Comparison of ENCODE assay signal across 27 cellular contexts in genomic region chr12:33795536-33795935, GRCh38.
DNase-seq lines count a peak whose midpoint lies in the region; ATAC-seq, FAIRE-seq and TF ChIP-seq lines count a peak whose summit lies in the region.
"Had no signal": no experiment of that assay in that cellular context is flagged by ENCODE, and none has a peak within 500 bp of the region (broad histone marks: within the 10 kb centered on the region; RNA-seq: fewer than 3 reads in every experiment).

No MANE protein-coding gene starts in this region.

- H3K9me1 ChIP-seq in keratinocyte (ENCODE audit: control insufficient read depth, extremely low read depth, insufficient read depth, low read length) = no peaks in the 10 kb centered on the region

- H3K4me1 Mint-ChIP-seq in MCF 10A (ENCODE audit: insufficient read depth, unreplicated experiment) = no peaks in the 10 kb centered on the region
- peaks cover 9% of the 10 kb centered on the region for H3K4me1 Mint-ChIP-seq in WTC11
- H3K4me1 Mint-ChIP-seq: activated B cell treated with CpG ODN at 0.5 μM for 24 hours; activated naive CD8-positive, alpha-beta T cell treated with anti-CD3 and anti-CD28 coated beads, Interleukin-2, amount 10 ng/mL, durations not matched to agents 7 days and 5 days; neural crest cell; stimulated activated memory B cell treated with anti-CD40 and anti-IgM and Interleukin-4, amounts not matched to agents 10 μg/mL and 1 μg/mL and 100 μg/mL, for 72 hours had no signal

- CTCF ChIA-PET in mammary epithelial cell (lab: Charles Lee; ENCODE audit: low non-redundant PET) = no interaction called here
- CTCF ChIA-PET in MCF 10A (lab: Yijun Ruan, JAX) = no interaction called here
- CTCF ChIA-PET in WTC11 (lab: Charles Lee) = no interaction called here

- 0% methylated on average over 3 of the region's 3 CpGs for WGBS in mammary epithelial cell (ENCODE audit: low coverage, missing lambda C conversion rate)

- in situ Hi-C loops in mammary epithelial cell (cut with MboI; ENCODE audit: low sequenced_read_pairs in 2 of 2) = loop anchor here in 1 of 2 donors (25.0 kb wide), 1 partner anchor 1033 kb away; the partner anchor contains the start of gene YARS2

- H3K27ac Mint-ChIP-seq in MCF 10A (ENCODE audit: low read depth, unreplicated experiment) (no peak overlapping the region), WTC11 (no peak overlapping the region)
- H3K27ac Mint-ChIP-seq: activated B cell treated with CpG ODN at 0.5 μM for 24 hours; activated naive CD8-positive, alpha-beta T cell treated with anti-CD3 and anti-CD28 coated beads, Interleukin-2, amount 10 ng/mL, durations not matched to agents 7 days and 5 days; progenitor cell of endocrine pancreas; stimulated activated memory B cell treated with anti-CD40 and anti-IgM and Interleukin-4, amounts not matched to agents 10 μg/mL and 1 μg/mL and 100 μg/mL, for 72 hours; T-helper 2 cell treated with Interferon-gamma antibody and Interleukin-4, amounts not matched to agents 5 μg/mL and 100 μg/mL, for 36 hours had no signal

- intact Hi-C loops in mammary epithelial cell (cut with micrococcal nuclease) = no loop called here
- intact Hi-C loops in MCF 10A (cut with micrococcal nuclease) = no loop called here
- intact Hi-C loops in posterior cingulate gyrus (cut with DNase I) = no loop called here

- no peaks in the 10 kb centered on the region for H3K27me3 Mint-ChIP-seq in MCF 10A (ENCODE audit: insufficient read depth, unreplicated experiment)
- H3K27me3 Mint-ChIP-seq in WTC11 (ENCODE audit: low read depth) = no peaks in the 10 kb centered on the region; the same call in 1 of the 2 replicates
- H3K27me3 Mint-ChIP-seq: activated B cell treated with CpG ODN at 0.5 μM for 24 hours; activated naive CD8-positive, alpha-beta T cell treated with anti-CD3 and anti-CD28 coated beads, Interleukin-2, amount 10 ng/mL, durations not matched to agents 7 days and 5 days; progenitor cell of endocrine pancreas; stimulated activated memory B cell treated with anti-CD40 and anti-IgM and Interleukin-4, amounts not matched to agents 10 μg/mL and 1 μg/mL and 100 μg/mL, for 72 hours had no signal

- H3K27ac ChIP-seq in mammary epithelial cell (ENCODE audit: insufficient read depth, low read depth, low read length) (peak overlapping the region; percentile 59), keratinocyte (ENCODE audit: control insufficient read depth, insufficient read depth, low read length) (no peak overlapping the region), caudate nucleus (ENCODE audit: low read depth, low read length) (no peak overlapping the region)
- H3K27ac ChIP-seq: 22Rv1, heart right ventricle, Peyer's patch had no signal

- POLR2A ChIA-PET in MCF 10A (lab: Yijun Ruan, JAX) (interaction anchor here (0.6 kb wide), 1 partner anchor 200 kb away, joined by 3 read pairs; no protein-coding TSS in a partner anchor), WTC11 (lab: Charles Lee) (no interaction called here)

- 0 out of 2 replicates have a peak, but pooled peaks have one; percentile 24 for ATAC-seq in WTC11
- ATAC-seq in HG02981 (IDR thresholded peaks at IDR 0.05; ENCODE audit: unreplicated experiment) = no peak
- ATAC-seq: GM12878; heart right ventricle; HepG2; left ventricle myocardium superior; stimulated activated memory B cell treated with anti-CD40 and anti-IgM and Interleukin-4, amounts not matched to agents 10 μg/mL and 1 μg/mL and 100 μg/mL, for 72 hours had no signal

- no peak overlapping the region for H3K4me3 ChIP-seq in mammary epithelial cell (replicated peaks in 1 of 3; ENCODE audit: insufficient read depth in 1 of 3, low read depth in 2 of 3, low read length in 3 of 3)
- H3K4me3 ChIP-seq in keratinocyte (ENCODE audit: control insufficient read depth in 2 of 3, extremely low read depth in 1 of 3, insufficient read depth in 2 of 3, low read depth in 1 of 3, low read length in 3 of 3) = no peak overlapping the region
- H3K4me3 ChIP-seq: GM12878, heart right ventricle, Peyer's patch had no signal

- DNase-seq in mammary epithelial cell (peak; percentile 98), MCF 10A (ENCODE audit: unreplicated experiment) (no peak), WTC11 (ENCODE audit: low spot score) (no peak), keratinocyte (ENCODE audit: low read depth, low spot score) (peak; percentile 40), nucleus accumbens (lab: John Stamatoyannopoulos, UW) (no peak), posterior cingulate gyrus (no peak), caudate nucleus (lab: John Stamatoyannopoulos, UW) (no peak)
- DNase-seq: activated B cell treated with CpG ODN at 0.5 μM for 24 hours; activated CD4-positive, alpha-beta T cell treated with anti-CD3 and anti-CD28 coated beads, Interleukin-2, amount 50 U/mL, for 48 hours; activated naive CD8-positive, alpha-beta T cell treated with anti-CD3 and anti-CD28 coated beads, Interleukin-2, amount 10 ng/mL, durations not matched to agents 7 days and 5 days; DND-41; heart right ventricle; left ventricle myocardium superior; NCI-H1436; NCI-H510A treated with DMSO at 0.1 percent for 48 hours; Peyer's patch; SK-N-SH; stimulated activated CD4-positive, alpha-beta T cell treated with anti-CD3 and anti-CD28 coated beads, Interleukin-1b, Interleukin-23, amount 100 ng/mL, for 48 hours had no signal

- H3K9me3 Mint-ChIP-seq in MCF 10A (ENCODE audit: unreplicated experiment) (peaks cover 20% of the 10 kb centered on the region), WTC11 (peaks cover 41% of the 10 kb centered on the region)

- H2AFZ ChIP-seq in mammary epithelial cell (ENCODE audit: low read depth, low read length) = no peak overlapping the region
- H2AFZ ChIP-seq in keratinocyte (ENCODE audit: control insufficient read depth, low read length) = no peak overlapping the region

- FAIRE-seq in keratinocyte (lab: Jason Lieb, UNC) = no peak
- FAIRE-seq: endometrium, GM12878, HepG2 had no signal

- H3K9me3 ChIP-seq in mammary epithelial cell (replicated peaks; ENCODE audit: insufficient read depth, low read length) (no peaks in the 10 kb centered on the region), keratinocyte (ENCODE audit: control insufficient read depth, low read depth, low read length) (no peaks in the 10 kb centered on the region)
- H3K9me3 ChIP-seq: Peyer's patch, SK-N-SH had no signal

- no TSS peak for BruUV-seq in mammary epithelial cell (replicated peaks; lab: Mats Ljungman, UMichigan)
- no TSS peak for BruUV-seq in MCF 10A (replicated peaks; lab: Mats Ljungman, UMichigan)

- H3K36me3 ChIP-seq in mammary epithelial cell (ENCODE audit: insufficient read depth, low read length) = no peaks in the 10 kb centered on the region
- no peaks in the 10 kb centered on the region for H3K36me3 ChIP-seq in keratinocyte (ENCODE audit: control insufficient read depth in 2 of 2, extremely low read depth in 1 of 2, insufficient read depth in 2 of 2, low read length in 2 of 2)
- H3K36me3 ChIP-seq: heart right ventricle, Peyer's patch had no signal

- H3K9ac ChIP-seq in mammary epithelial cell (ENCODE audit: insufficient read depth, low read length) (no peak overlapping the region), keratinocyte (ENCODE audit: control insufficient read depth, extremely low read depth, insufficient read depth, low read length) (no peak overlapping the region)
- H3K9ac ChIP-seq: SK-N-SH had no signal

- no peaks in the 10 kb centered on the region for H4K20me1 ChIP-seq in mammary epithelial cell (ENCODE audit: insufficient read depth, low read length)
- no peaks in the 10 kb centered on the region for H4K20me1 ChIP-seq in keratinocyte (ENCODE audit: control insufficient read depth, extremely low read depth, insufficient read depth, low read length)

- dilution Hi-C loops in mammary epithelial cell (cut with HindIII; ENCODE audit: low sequenced_read_pairs) (no loop called here), keratinocyte (cut with MboI; ENCODE audit: extremely low pct_ligation_motif_present, low sequenced_read_pairs) (no loop called here)

- no peaks in the 10 kb centered on the region for H3K79me2 ChIP-seq in mammary epithelial cell (ENCODE audit: insufficient read depth, low read length)
- H3K79me2 ChIP-seq in keratinocyte (ENCODE audit: control insufficient read depth, insufficient read depth, low read length) = no peaks in the 10 kb centered on the region

- TF ChIP-seq CTCF in mammary epithelial cell (conservative IDR thresholded peaks at IDR 0.05 in 1 of 2, IDR thresholded peaks at IDR 0.05 in 1 of 2; ENCODE audit: extremely low read depth in 1 of 2, insufficient read depth in 1 of 2, low read depth in 1 of 2, low read length in 2 of 2) (no peak), MCF 10A (IDR thresholded peaks at IDR 0.05; ENCODE audit: unreplicated experiment) (no peak), WTC11 (IDR thresholded peaks at IDR 0.05) (no peak), keratinocyte (optimal IDR thresholded peaks at IDR 0.05 in 1 of 3, IDR thresholded peaks at IDR 0.05 in 1 of 3, conservative IDR thresholded peaks at IDR 0.05 in 1 of 3; ENCODE audit: extremely low read depth in 1 of 3, insufficient read depth in 2 of 3, low read length in 3 of 3) (no peak)

- H3K4me3 Mint-ChIP-seq in MCF 10A (ENCODE audit: unreplicated experiment) = no peak overlapping the region
- no peak overlapping the region for H3K4me3 Mint-ChIP-seq in WTC11
- H3K4me3 Mint-ChIP-seq: activated B cell treated with CpG ODN at 0.5 μM for 24 hours; activated naive CD8-positive, alpha-beta T cell treated with anti-CD3 and anti-CD28 coated beads, Interleukin-2, amount 10 ng/mL, durations not matched to agents 7 days and 5 days; neural crest cell; stimulated activated memory B cell treated with anti-CD40 and anti-IgM and Interleukin-4, amounts not matched to agents 10 μg/mL and 1 μg/mL and 100 μg/mL, for 72 hours; T-helper 2 cell treated with Interferon-gamma antibody and Interleukin-4, amounts not matched to agents 5 μg/mL and 100 μg/mL, for 36 hours had no signal

- H3K4me1 ChIP-seq in mammary epithelial cell (ENCODE audit: insufficient read depth, low read length) (peaks cover 20% of the 10 kb centered on the region), keratinocyte (ENCODE audit: control insufficient read depth, extremely low read depth, insufficient read depth, low read length) (no peaks in the 10 kb centered on the region)
- H3K4me1 ChIP-seq: heart right ventricle, Peyer's patch had no signal

- H3K27me3 ChIP-seq in mammary epithelial cell (ENCODE audit: insufficient read depth, low read length) (no peaks in the 10 kb centered on the region), keratinocyte (ENCODE audit: control insufficient read depth, extremely low read depth, insufficient read depth, low read length) (no peaks in the 10 kb centered on the region)
- H3K27me3 ChIP-seq: heart right ventricle, Peyer's patch had no signal

- H3K36me3 Mint-ChIP-seq in MCF 10A (ENCODE audit: insufficient read depth, unreplicated experiment) (no peaks in the 10 kb centered on the region), WTC11 (peaks cover 2% of the 10 kb centered on the region)
- H3K36me3 Mint-ChIP-seq: activated naive CD8-positive, alpha-beta T cell treated with anti-CD3 and anti-CD28 coated beads, Interleukin-2, amount 10 ng/mL, durations not matched to agents 7 days and 5 days; stimulated activated memory B cell treated with anti-CD40 and anti-IgM and Interleukin-4, amounts not matched to agents 10 μg/mL and 1 μg/mL and 100 μg/mL, for 72 hours had no signal

- H3K4me2 ChIP-seq in mammary epithelial cell (ENCODE audit: insufficient read depth, low read depth, low read length) (peak overlapping the region; percentile 7), keratinocyte (ENCODE audit: control insufficient read depth, extremely low read depth, insufficient read depth, low read depth, low read length) (no peak overlapping the region)
- H3K4me2 ChIP-seq: SK-N-SH had no signal

Comparison
In these comparisons a context has a peak if more than half of its experiments do, and no peak if none do; other contexts are left out.
1. DNase-seq: peak in mammary epithelial cell (single experiment) and keratinocyte (single experiment); none in MCF 10A (single experiment), WTC11 (single experiment), nucleus accumbens (0 of 56), posterior cingulate gyrus (0 of 10) and caudate nucleus (0 of 61).